18 cellular contexts compared by ENCODE assay signal in the genomic region with DNA sequence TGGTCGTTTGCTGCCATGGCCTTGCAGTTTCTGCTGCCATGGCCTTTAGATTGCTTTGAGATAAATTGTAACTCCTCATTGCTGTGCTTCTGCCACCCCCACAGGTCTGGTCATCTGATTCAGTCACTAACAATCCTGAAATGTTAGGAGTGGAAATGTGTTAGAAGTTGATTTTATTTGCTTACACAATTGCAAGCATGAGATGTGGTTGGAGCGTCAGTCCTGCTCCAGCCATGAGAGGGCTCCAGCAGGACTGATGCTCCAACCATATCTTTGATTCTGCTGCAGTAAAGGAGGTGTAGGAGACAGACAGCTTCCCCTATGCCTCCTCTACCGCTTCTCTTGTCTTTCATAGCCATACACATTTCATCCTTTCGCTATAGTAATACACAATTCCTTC.
"Had no signal": no experiment of that assay in that cellular context is flagged by ENCODE, and none has a peak within 500 bp of the region (broad histone marks: within the 10 kb centered on the region; RNA-seq: fewer than 3 reads in every experiment).

No MANE protein-coding gene starts in this region.

- H3K4me2 ChIP-seq: neural progenitor cell had no signal

- H3K9ac ChIP-seq: neural progenitor cell had no signal

- H2AFZ ChIP-seq: neural progenitor cell had no signal

- H3K9me3 Mint-ChIP-seq: activated B cell treated with CpG ODN at 0.5 μM for 24 hours; activated CD8-positive, alpha-beta T cell treated with anti-CD3 and anti-CD28 coated beads for 36 hours; mesothelial cell of epicardium; neural progenitor cell; stimulated activated effector memory CD8-positive, alpha-beta T cell treated with anti-CD3 and anti-CD28 coated beads, Interleukin-12 subunit alpha, Interleukin-12 subunit beta, amount 100 ng/mL, for 72 hours had no signal

- H3K4me3 ChIP-seq: body of pancreas, colonic mucosa, esophagus squamous epithelium, lower lobe of right lung, neural progenitor cell, ovary had no signal

- H3K27me3 Mint-ChIP-seq: activated B cell treated with CpG ODN at 0.5 μM for 24 hours; activated CD8-positive, alpha-beta T cell treated with anti-CD3 and anti-CD28 coated beads for 36 hours; activated naive CD8-positive, alpha-beta T cell had no signal

- H3K9me3 ChIP-seq: body of pancreas, colonic mucosa, esophagus squamous epithelium, lower lobe of right lung, ovary had no signal

- H3K27me3 ChIP-seq: body of pancreas, colonic mucosa, esophagus squamous epithelium, neural progenitor cell, ovary had no signal

- H3K4me1 ChIP-seq: body of pancreas, colonic mucosa, lower lobe of right lung had no signal

- H3K27ac Mint-ChIP-seq: activated B cell treated with CpG ODN at 0.5 μM for 24 hours; activated CD8-positive, alpha-beta T cell treated with anti-CD3 and anti-CD28 coated beads for 36 hours; activated naive CD8-positive, alpha-beta T cell; mesothelial cell of epicardium; neural progenitor cell; stimulated activated effector memory CD8-positive, alpha-beta T cell treated with anti-CD3 and anti-CD28 coated beads, Interleukin-12 subunit alpha, Interleukin-12 subunit beta, amount 100 ng/mL, for 72 hours had no signal

- H3K4me3 Mint-ChIP-seq: activated B cell treated with CpG ODN at 0.5 μM for 24 hours; activated CD8-positive, alpha-beta T cell treated with anti-CD3 and anti-CD28 coated beads for 36 hours; activated naive CD8-positive, alpha-beta T cell; mesothelial cell of epicardium; neural progenitor cell; stimulated activated effector memory CD8-positive, alpha-beta T cell treated with anti-CD3 and anti-CD28 coated beads, Interleukin-12 subunit alpha, Interleukin-12 subunit beta, amount 100 ng/mL, for 72 hours had no signal

- H3K36me3 ChIP-seq: neural progenitor cell, ovary had no signal

- H3K27ac ChIP-seq: body of pancreas, colonic mucosa, esophagus squamous epithelium, lower lobe of right lung, neural progenitor cell, ovary had no signal

- H3K4me1 Mint-ChIP-seq: activated B cell treated with CpG ODN at 0.5 μM for 24 hours had no signal

- DNase-seq: activated B cell treated with CpG ODN at 0.5 μM for 24 hours; activated CD4-positive, alpha-beta T cell treated with anti-CD3 and anti-CD28 coated beads for 48 hours; activated CD8-positive, alpha-beta T cell treated with anti-CD3 and anti-CD28 coated beads for 36 hours; activated gamma-delta T cell treated with Interleukin-2 at 50 U/mL for 16 hours; activated T-cell treated with anti-CD3 and anti-CD28 coated beads, Interleukin-2, amount 50 U/mL, for 48 hours; amygdala; body of pancreas; caudate nucleus; colonic mucosa; esophagus squamous epithelium; left cardiac atrium; lower lobe of right lung; ovary; stimulated activated CD4-positive, alpha-beta T cell treated with anti-CD3 and anti-CD28 coated beads, Interleukin-2, amount 100 ng/mL, for 24 hours had no signal
